In the genomic region with DNA sequence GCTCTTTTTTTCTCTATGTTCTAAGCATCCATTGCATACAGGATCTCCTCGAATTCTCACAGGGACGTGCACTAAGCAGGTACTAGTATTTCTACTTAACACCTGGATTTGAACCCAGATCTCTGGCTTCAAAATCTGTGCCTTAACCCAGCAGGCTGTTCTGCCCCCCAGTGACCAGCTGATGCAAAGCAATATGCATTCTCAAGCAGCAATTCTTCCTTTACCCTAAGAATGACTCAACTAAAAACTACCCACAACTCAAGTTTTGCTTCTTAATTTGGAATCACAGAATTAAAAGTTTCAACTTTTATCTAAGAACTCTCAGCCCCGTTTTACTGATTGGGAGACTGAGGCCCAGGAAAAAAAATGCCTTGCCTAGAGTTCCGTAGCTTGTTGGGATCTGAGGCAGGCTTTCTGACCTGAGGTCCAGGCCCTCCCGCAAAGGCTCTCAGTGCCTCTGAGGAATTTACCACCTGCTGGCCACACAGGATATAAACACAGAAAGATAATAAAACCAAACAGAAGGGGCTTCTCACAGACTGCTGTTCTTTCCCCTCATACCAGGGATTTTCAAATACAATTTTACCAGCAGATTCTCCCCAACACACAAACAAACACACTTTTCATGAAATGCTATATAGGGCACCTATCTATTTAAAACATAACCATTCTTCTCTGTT, we compare ENCODE assay signal across 14 cellular contexts.
DNase-seq lines count a peak whose midpoint lies in the region; FAIRE-seq and TF ChIP-seq lines count a peak whose summit lies in the region.
"Had no signal": no experiment of that assay in that cellular context is flagged by ENCODE, and none has a peak within 500 bp of the region (broad histone marks: within the 10 kb centered on the region; RNA-seq: fewer than 3 reads in every experiment).

No MANE protein-coding gene starts in this region.

- H3K9me3 Mint-ChIP-seq in MCF 10A (ENCODE audit: unreplicated experiment) (no peaks in the 10 kb centered on the region), endodermal cell (peaks cover 21% of the 10 kb centered on the region)
- H3K9me3 Mint-ChIP-seq: activated CD4-positive, alpha-beta T cell treated with anti-CD3 and anti-CD28 coated beads, Interleukin-2, amount 10 ng/mL, durations not matched to agents 24 days and 14 days; activated T-helper 1 cell treated with anti-CD3 and anti-CD28 coated beads, Interleukin-12 subunit alpha, Interleukin-12 subunit beta, Interleukin-2, Interleukin-4 antibody, amounts not matched to agents 30 ng/mL and 10 ng/mL and 1 ng/mL, durations not matched to agents 14 hours and 24 hours and 36 hours had no signal

- no peaks in the 10 kb centered on the region for H3K9me3 ChIP-seq in mammary epithelial cell (replicated peaks; ENCODE audit: insufficient read depth, low read length)
- no peaks in the 10 kb centered on the region for H3K9me3 ChIP-seq in Loucy (ENCODE audit: insufficient read depth, low read depth, low read length)
- H3K9me3 ChIP-seq in endodermal cell (ENCODE audit: control insufficient read depth, low read length): peaks cover 11% of the 10 kb centered on the region
- H3K9me3 ChIP-seq in small intestine (ENCODE audit: control insufficient read depth, low read depth): no peaks in the 10 kb centered on the region
- H3K9me3 ChIP-seq: tibial artery had no signal

- H3K27me3 Mint-ChIP-seq in MCF 10A (ENCODE audit: insufficient read depth, unreplicated experiment): no peaks in the 10 kb centered on the region
- H3K27me3 Mint-ChIP-seq in endodermal cell (ENCODE audit: insufficient read depth): no peaks in the 10 kb centered on the region

- H3K9me2 ChIP-seq in Loucy (replicated peaks; ENCODE audit: low read depth, low read length): no peaks in the 10 kb centered on the region

- H3K27ac ChIP-seq in mammary epithelial cell (ENCODE audit: insufficient read depth, low read depth, low read length) (no peak overlapping the region), endodermal cell (ENCODE audit: low read depth, low read length) (no peak overlapping the region), small intestine (ENCODE audit: low read depth in 1 of 2, low read length in 1 of 2) (no peak overlapping the region)
- H3K27ac ChIP-seq: tibial artery had no signal

- no peak overlapping the region for H3K4me3 Mint-ChIP-seq in MCF 10A (ENCODE audit: unreplicated experiment)
- no peak overlapping the region for H3K4me3 Mint-ChIP-seq in endodermal cell
- H3K4me3 Mint-ChIP-seq: activated CD4-positive, alpha-beta T cell treated with anti-CD3 and anti-CD28 coated beads, Interleukin-2, amount 10 ng/mL, durations not matched to agents 24 days and 14 days; activated T-helper 1 cell treated with anti-CD3 and anti-CD28 coated beads, Interleukin-12 subunit alpha, Interleukin-12 subunit beta, Interleukin-2, Interleukin-4 antibody, amounts not matched to agents 30 ng/mL and 10 ng/mL and 1 ng/mL, durations not matched to agents 14 hours and 24 hours and 36 hours had no signal

- H3K36me3 ChIP-seq in mammary epithelial cell (ENCODE audit: insufficient read depth, low read length) (no peaks in the 10 kb centered on the region), Loucy (ENCODE audit: insufficient read depth, low read length) (no peaks in the 10 kb centered on the region; the same call in 1 of the 2 replicates), endodermal cell (ENCODE audit: control insufficient read depth, insufficient read depth, low read length) (no peaks in the 10 kb centered on the region), small intestine (ENCODE audit: control insufficient read depth in 2 of 2, insufficient read depth in 2 of 2, low read length in 2 of 2) (no peaks in the 10 kb centered on the region)
- H3K36me3 ChIP-seq: tibial artery had no signal

- H3K4me1 ChIP-seq in mammary epithelial cell (ENCODE audit: insufficient read depth, low read length): peaks cover 24% of the 10 kb centered on the region
- no peaks in the 10 kb centered on the region for H3K4me1 ChIP-seq in Loucy (ENCODE audit: insufficient read depth, low read length, poor library complexity, severe bottlenecking)
- peaks cover 8% of the 10 kb centered on the region for H3K4me1 ChIP-seq in endodermal cell (ENCODE audit: control insufficient read depth, insufficient read depth, low read length)
- no peaks in the 10 kb centered on the region for H3K4me1 ChIP-seq in small intestine (ENCODE audit: control insufficient read depth in 2 of 2, insufficient read depth in 1 of 2, low read depth in 1 of 2, low read length in 1 of 2)
- H3K4me1 ChIP-seq: tibial artery had no signal

- BruUV-seq in mammary epithelial cell (replicated peaks; lab: Mats Ljungman, UMichigan) (no TSS peak), MCF 10A (replicated peaks; lab: Mats Ljungman, UMichigan) (no TSS peak)

- dilution Hi-C loops in mammary epithelial cell (cut with HindIII; ENCODE audit: low sequenced_read_pairs): no loop called here

- CTCF ChIA-PET in mammary epithelial cell (lab: Charles Lee; ENCODE audit: low non-redundant PET) (no interaction called here), MCF 10A (lab: Yijun Ruan, JAX) (no interaction called here)

- H3K79me2 ChIP-seq in mammary epithelial cell (ENCODE audit: insufficient read depth, low read length): peaks cover 17% of the 10 kb centered on the region
- no peaks in the 10 kb centered on the region for H3K79me2 ChIP-seq in Loucy (ENCODE audit: insufficient read depth, low read length)

- H3K9ac ChIP-seq in mammary epithelial cell (ENCODE audit: insufficient read depth, low read length) (no peak overlapping the region), Loucy (ENCODE audit: low read depth, low read length, poor library complexity, severe bottlenecking) (no peak overlapping the region), endodermal cell (ENCODE audit: extremely low read depth, low read length, poor library complexity, severe bottlenecking) (no peak overlapping the region)

- POLR2A ChIA-PET in MCF 10A (lab: Yijun Ruan, JAX): no interaction called here

- H3K27ac Mint-ChIP-seq in MCF 10A (ENCODE audit: low read depth, unreplicated experiment): no peak overlapping the region
- H3K27ac Mint-ChIP-seq in endodermal cell: peak overlapping the region; percentile 24
- H3K27ac Mint-ChIP-seq: activated CD4-positive, alpha-beta T cell treated with anti-CD3 and anti-CD28 coated beads, Interleukin-2, amount 10 ng/mL, durations not matched to agents 24 days and 14 days; activated T-helper 1 cell treated with anti-CD3 and anti-CD28 coated beads, Interleukin-12 subunit alpha, Interleukin-12 subunit beta, Interleukin-2, Interleukin-4 antibody, amounts not matched to agents 30 ng/mL and 10 ng/mL and 1 ng/mL, durations not matched to agents 14 hours and 24 hours and 36 hours had no signal

- H3K4me3 ChIP-seq in mammary epithelial cell (replicated peaks in 1 of 3; ENCODE audit: insufficient read depth in 1 of 3, low read depth in 2 of 3, low read length in 3 of 3): no peak overlapping the region
- no peak overlapping the region for H3K4me3 ChIP-seq in Loucy (ENCODE audit: low read length, poor library complexity, severe bottlenecking)
- no peak overlapping the region for H3K4me3 ChIP-seq in endodermal cell (ENCODE audit: low read length)
- H3K4me3 ChIP-seq in retinal pigment epithelial cell (ENCODE audit: low read length): no peak overlapping the region
- no peak overlapping the region for H3K4me3 ChIP-seq in small intestine (ENCODE audit: low read depth in 1 of 2, low read length in 2 of 2)
- H3K4me3 ChIP-seq: tibial artery had no signal

- H3K36me3 Mint-ChIP-seq in MCF 10A (ENCODE audit: insufficient read depth, unreplicated experiment): peaks cover 18% of the 10 kb centered on the region
- peaks cover 2% of the 10 kb centered on the region for H3K36me3 Mint-ChIP-seq in endodermal cell (ENCODE audit: low read depth)

- no peaks in the 10 kb centered on the region for H3K27me3 ChIP-seq in mammary epithelial cell (ENCODE audit: insufficient read depth, low read length)
- H3K27me3 ChIP-seq in Loucy (ENCODE audit: insufficient read depth, low read length, poor library complexity, severe bottlenecking): no peaks in the 10 kb centered on the region
- H3K27me3 ChIP-seq in endodermal cell (ENCODE audit: control insufficient read depth, insufficient read depth, low read length, poor library complexity, severe bottlenecking): no peaks in the 10 kb centered on the region
- H3K27me3 ChIP-seq in small intestine (ENCODE audit: control insufficient read depth in 2 of 2, insufficient read depth in 2 of 2, low read length in 2 of 2): no peaks in the 10 kb centered on the region
- H3K27me3 ChIP-seq: tibial artery had no signal

- H3K4me2 ChIP-seq in mammary epithelial cell (ENCODE audit: insufficient read depth, low read depth, low read length): no peak overlapping the region
- H3K4me2 ChIP-seq in Loucy (ENCODE audit: low read depth, low read length, poor library complexity, severe bottlenecking): no peak overlapping the region

- DNase-seq in mammary epithelial cell (no peak), MCF 10A (ENCODE audit: unreplicated experiment) (no peak), endodermal cell (peak; percentile 70), retinal pigment epithelial cell (ENCODE audit: low read depth) (no peak), NCI-H2196 treated with DMSO at 0.1 percent for 48 hours (lab: John Stamatoyannopoulos, UW; ENCODE audit: unreplicated experiment) (no peak), cerebellum (ENCODE audit: low spot score) (no peak), small intestine (no peak)
- DNase-seq: activated CD4-positive, alpha-beta T cell treated with anti-CD3 and anti-CD28 coated beads, Interleukin-2, amount 10 ng/mL, durations not matched to agents 24 days and 14 days; anterior cingulate cortex; DMS 273 treated with DMSO at 0.1 percent for 48 hours; NCI-H1048; tibial artery had no signal

- intact Hi-C loops in mammary epithelial cell (cut with micrococcal nuclease): no loop called here
- intact Hi-C loops in MCF 10A (cut with micrococcal nuclease): no loop called here

- H3F3A ChIP-seq in Loucy (ENCODE audit: low read depth): no peaks in the 10 kb centered on the region

- 95% methylated on average over 5 of the region's 5 CpGs for WGBS in mammary epithelial cell (ENCODE audit: low coverage, missing lambda C conversion rate)
- WGBS in endodermal cell (ENCODE audit: insufficient coverage in 1 of 2, insufficient read length in 1 of 2), 2 experiments: 73 to 84% methylated on average over 5 of the region's 5 CpGs
- WGBS in small intestine, 3 donors: 82 to 83% (median 82%) methylated on average over 5 of the region's 5 CpGs

- TF ChIP-seq CTCF in mammary epithelial cell (conservative IDR thresholded peaks at IDR 0.05 in 1 of 2, IDR thresholded peaks at IDR 0.05 in 1 of 2; ENCODE audit: extremely low read depth in 1 of 2, insufficient read depth in 1 of 2, low read depth in 1 of 2, low read length in 2 of 2) (peak; percentile 1 to 12), MCF 10A (IDR thresholded peaks at IDR 0.05; ENCODE audit: unreplicated experiment) (no peak), Loucy (conservative IDR thresholded peaks at IDR 0.05; ENCODE audit: low read length) (peak; percentile 46), endodermal cell (conservative IDR thresholded peaks at IDR 0.05) (peak; percentile 69), retinal pigment epithelial cell (conservative IDR thresholded peaks at IDR 0.05; ENCODE audit: low read depth, low read length) (peak; percentile 18)

- no peak for FAIRE-seq in small intestine (lab: Jason Lieb, UNC)

- peaks cover 16% of the 10 kb centered on the region for H3K4me1 Mint-ChIP-seq in MCF 10A (ENCODE audit: insufficient read depth, unreplicated experiment)
- H3K4me1 Mint-ChIP-seq in endodermal cell: peaks cover 28% of the 10 kb centered on the region
- H3K4me1 Mint-ChIP-seq: activated CD4-positive, alpha-beta T cell treated with anti-CD3 and anti-CD28 coated beads, Interleukin-2, amount 10 ng/mL, durations not matched to agents 24 days and 14 days had no signal

- in situ Hi-C loops in mammary epithelial cell (cut with MboI; ENCODE audit: low sequenced_read_pairs in 2 of 2): no loop called here

- H4K20me1 ChIP-seq in mammary epithelial cell (ENCODE audit: insufficient read depth, low read length) (no peaks in the 10 kb centered on the region), Loucy (ENCODE audit: insufficient read depth, low read length, poor library complexity, severe bottlenecking) (no peaks in the 10 kb centered on the region)

- H2AFZ ChIP-seq in mammary epithelial cell (ENCODE audit: low read depth, low read length) (no peak overlapping the region), Loucy (ENCODE audit: low read length) (no peak overlapping the region)
